In genomic region chr1:76998582-76999189, GRCh38 we compare ENCODE assay signal across 14 cellular contexts.
DNase-seq lines count a peak whose midpoint lies in the region; ATAC-seq and TF ChIP-seq lines count a peak whose summit lies in the region.
"Had no signal": no experiment of that assay in that cellular context is flagged by ENCODE, and none has a peak within 500 bp of the region (broad histone marks: within the 10 kb centered on the region; RNA-seq: fewer than 3 reads in every experiment).

No MANE protein-coding gene starts in this region.

- intact Hi-C loops in sciatic nerve (cut with DNase I) = no loop called here

- peaks cover 24% of the 10 kb centered on the region for H3K4me1 ChIP-seq in foreskin keratinocyte

- ATAC-seq in foreskin keratinocyte (peak; percentile 97), GM18520 (IDR thresholded peaks at IDR 0.05; ENCODE audit: unreplicated experiment) (no peak), sciatic nerve (no peak), GM18870 (IDR thresholded peaks at IDR 0.05; ENCODE audit: unreplicated experiment) (no peak)
- ATAC-seq: GM23338 had no signal

- peak overlapping the region; percentile 99 for H3K27ac ChIP-seq in foreskin keratinocyte

- no peaks in the 10 kb centered on the region for H3K27me3 ChIP-seq in foreskin keratinocyte

- no peak for TF ChIP-seq CTCF in foreskin keratinocyte (conservative IDR thresholded peaks at IDR 0.05)

- DNase-seq in A172 (ENCODE audit: low spot score) (peak; percentile 72), HS-27A (ENCODE audit: low read depth) (peak; percentile 82), amniotic stem cell (lab: John Stamatoyannopoulos, UW) (peak; percentile 16), foreskin keratinocyte (peak; percentile 97 to 99), sciatic nerve (ENCODE audit: low spot score) (no peak), SK-N-DZ (ENCODE audit: low spot score) (no peak)
- DNase-seq: 8988T; activated CD4-positive, alpha-beta T cell treated with anti-CD3 and anti-CD28 coated beads for 1 hour; activated effector memory CD4-positive, alpha-beta T cell treated with Interleukin-2 at 50 U/mL for 16 hours; dermis blood vessel endothelial cell; stimulated activated CD4-positive, alpha-beta T cell treated with anti-CD3 and anti-CD28 coated beads, Interleukin-15, amount 100 ng/mL, for 24 hours had no signal

Comparison
In these comparisons a context has a peak if more than half of its experiments do, and no peak if none do; other contexts are left out.
1. DNase-seq: peak in A172 (single experiment), HS-27A (single experiment), amniotic stem cell (single experiment) and foreskin keratinocyte (2 of 2); none in sciatic nerve (single experiment) and SK-N-DZ (single experiment).